In genomic region chr5:129098488-129099183, GRCh38 we compare ENCODE assay signal across 4 cellular contexts.
TF ChIP-seq lines count a peak whose summit lies in the region.

No MANE protein-coding gene starts in this region.

TF ChIP-seq in HEK293T, 16 proteins besides CTCF, POLR2A, EP300 and RAD21:
- TF ChIP-seq CTBP1 (IDR thresholded peaks at IDR 0.05; ENCODE audit: borderline replicate concordance) (no peak), L3MBTL2 (conservative IDR thresholded peaks at IDR 0.05) (no peak), SP1 (IDR thresholded peaks at IDR 0.05) (no peak), PKNOX1 (IDR thresholded peaks at IDR 0.05) (peak; percentile 19; the same call in 1 of the 2 replicates), NFRKB (IDR thresholded peaks at IDR 0.05) (no peak), LEF1 (IDR thresholded peaks at IDR 0.05; ENCODE audit: borderline replicate concordance) (no peak)
TF ChIP-seq in HEK293T: peak in this region for 1.

TF ChIP-seq in K562, 482 proteins besides CTCF, POLR2A, EP300 and RAD21 (continues in another document):
- TF ChIP-seq JUND (IDR thresholded peaks at IDR 0.05; ENCODE audit: borderline replicate concordance, low read depth, low read length) (0 out of 2 replicates have a peak, but pooled peaks have one; percentile 1), JUND (tag; IDR thresholded peaks at IDR 0.05; ENCODE audit: borderline replicate concordance, low read depth, low read length) (no peak), TAL1 (IDR thresholded peaks at IDR 0.05) (peak; percentile 22; the same call in 1 of the 2 replicates), TFAM (CRISPR knock-in tag; conservative IDR thresholded peaks at IDR 0.05) (no peak), SMC3 (conservative IDR thresholded peaks at IDR 0.05; ENCODE audit: insufficient read depth, low read depth, low read length) (no peak), KDM4B (IDR thresholded peaks at IDR 0.05; ENCODE audit: borderline replicate concordance in 2 of 2, low read depth in 1 of 2) (no peak), ADNP (tag; IDR thresholded peaks at IDR 0.05) (no peak), ZNF217 (CRISPR knock-in tag; IDR thresholded peaks at IDR 0.05) (no peak), ZSCAN29 (IDR thresholded peaks at IDR 0.05) (no peak), CSDE1 (IDR thresholded peaks at IDR 0.05) (no peak), MECOM (CRISPR knock-in tag; IDR thresholded peaks at IDR 0.05) (no peak), SMARCE1 (IDR thresholded peaks at IDR 0.05) (peak; percentile 21; the same call in 1 of the 2 replicates), IRF1 (CRISPR knock-in tag; IDR thresholded peaks at IDR 0.05; ENCODE audit: borderline replicate concordance) (no peak), SRF (CRISPR knock-in tag; IDR thresholded peaks at IDR 0.05) (no peak), SRSF3 (IDR thresholded peaks at IDR 0.05; ENCODE audit: insufficient read depth, low read length) (no peak), MCM7 (IDR thresholded peaks at IDR 0.05) (no peak), SRSF9 (IDR thresholded peaks at IDR 0.05; ENCODE audit: borderline replicate concordance, low read depth, low read length) (no peak)
- TF ChIP-seq, protein P1, sequence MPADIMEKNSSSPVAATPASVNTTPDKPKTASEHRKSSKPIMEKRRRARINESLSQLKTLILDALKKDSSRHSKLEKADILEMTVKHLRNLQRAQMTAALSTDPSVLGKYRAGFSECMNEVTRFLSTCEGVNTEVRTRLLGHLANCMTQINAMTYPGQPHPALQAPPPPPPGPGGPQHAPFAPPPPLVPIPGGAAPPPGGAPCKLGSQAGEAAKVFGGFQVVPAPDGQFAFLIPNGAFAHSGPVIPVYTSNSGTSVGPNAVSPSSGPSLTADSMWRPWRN (IDR thresholded peaks at IDR 0.05; ENCODE audit: low read depth), result peak; percentile 47; the same call in 1 of the 2 replicates
- TF ChIP-seq, protein P2, sequence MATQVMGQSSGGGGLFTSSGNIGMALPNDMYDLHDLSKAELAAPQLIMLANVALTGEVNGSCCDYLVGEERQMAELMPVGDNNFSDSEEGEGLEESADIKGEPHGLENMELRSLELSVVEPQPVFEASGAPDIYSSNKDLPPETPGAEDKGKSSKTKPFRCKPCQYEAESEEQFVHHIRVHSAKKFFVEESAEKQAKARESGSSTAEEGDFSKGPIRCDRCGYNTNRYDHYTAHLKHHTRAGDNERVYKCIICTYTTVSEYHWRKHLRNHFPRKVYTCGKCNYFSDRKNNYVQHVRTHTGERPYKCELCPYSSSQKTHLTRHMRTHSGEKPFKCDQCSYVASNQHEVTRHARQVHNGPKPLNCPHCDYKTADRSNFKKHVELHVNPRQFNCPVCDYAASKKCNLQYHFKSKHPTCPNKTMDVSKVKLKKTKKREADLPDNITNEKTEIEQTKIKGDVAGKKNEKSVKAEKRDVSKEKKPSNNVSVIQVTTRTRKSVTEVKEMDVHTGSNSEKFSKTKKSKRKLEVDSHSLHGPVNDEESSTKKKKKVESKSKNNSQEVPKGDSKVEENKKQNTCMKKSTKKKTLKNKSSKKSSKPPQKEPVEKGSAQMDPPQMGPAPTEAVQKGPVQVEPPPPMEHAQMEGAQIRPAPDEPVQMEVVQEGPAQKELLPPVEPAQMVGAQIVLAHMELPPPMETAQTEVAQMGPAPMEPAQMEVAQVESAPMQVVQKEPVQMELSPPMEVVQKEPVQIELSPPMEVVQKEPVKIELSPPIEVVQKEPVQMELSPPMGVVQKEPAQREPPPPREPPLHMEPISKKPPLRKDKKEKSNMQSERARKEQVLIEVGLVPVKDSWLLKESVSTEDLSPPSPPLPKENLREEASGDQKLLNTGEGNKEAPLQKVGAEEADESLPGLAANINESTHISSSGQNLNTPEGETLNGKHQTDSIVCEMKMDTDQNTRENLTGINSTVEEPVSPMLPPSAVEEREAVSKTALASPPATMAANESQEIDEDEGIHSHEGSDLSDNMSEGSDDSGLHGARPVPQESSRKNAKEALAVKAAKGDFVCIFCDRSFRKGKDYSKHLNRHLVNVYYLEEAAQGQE (CRISPR knock-in tag; IDR thresholded peaks at IDR 0.05; ENCODE audit: low read depth), result no peak

TF ChIP-seq in liver, 16 proteins besides CTCF, POLR2A, EP300 and RAD21:
- TF ChIP-seq, protein P2 (IDR thresholded peaks at IDR 0.05), result no peak
- TF ChIP-seq FOXA1 (IDR thresholded peaks at IDR 0.05), result no peak
- TF ChIP-seq YY1 (IDR thresholded peaks at IDR 0.05), result no peak
- no peak for TF ChIP-seq SP1 (IDR thresholded peaks at IDR 0.05)

TF ChIP-seq in SK-N-SH, 30 proteins besides CTCF, POLR2A, EP300 and RAD21:
- no peak for TF ChIP-seq FOXM1 (IDR thresholded peaks at IDR 0.05; ENCODE audit: low read depth)
